In genomic region chr15:59295742-59296090, GRCh38 we compare ENCODE assay signal across 9 cellular contexts.
DNase-seq lines count a peak whose midpoint lies in the region; ATAC-seq and TF ChIP-seq lines count a peak whose summit lies in the region.
"Had no signal": no experiment of that assay in that cellular context is flagged by ENCODE, and none has a peak within 500 bp of the region (broad histone marks: within the 10 kb centered on the region; RNA-seq: fewer than 3 reads in every experiment).

No MANE protein-coding gene starts in this region.

- no peak for TF ChIP-seq CTCF in nephron (IDR thresholded peaks at IDR 0.05; ENCODE audit: unreplicated experiment in 3 of 3)
- no peak for TF ChIP-seq CTCF in upper lobe of right lung (IDR thresholded peaks at IDR 0.05)

- no peak overlapping the region for H3K4me3 Mint-ChIP-seq in activated naive CD8-positive, alpha-beta T cell
- no peak overlapping the region for H3K4me3 Mint-ChIP-seq in activated naive CD8-positive, alpha-beta T cell treated with anti-CD3 and anti-CD28 coated beads for 36 hours
- H3K4me3 Mint-ChIP-seq in dendritic cell treated with granulocyte-macrophage colony-stimulating factor and Interleukin-4, amounts not matched to agents 40 ng/mL and 50 ng/mL, for 4 days = peak overlapping the region; percentile 23
- H3K4me3 Mint-ChIP-seq in nephron = no peak overlapping the region

- no peaks in the 10 kb centered on the region for H3K36me3 Mint-ChIP-seq in activated naive CD8-positive, alpha-beta T cell
- H3K36me3 Mint-ChIP-seq in activated naive CD8-positive, alpha-beta T cell treated with anti-CD3 and anti-CD28 coated beads for 36 hours = no peaks in the 10 kb centered on the region
- H3K36me3 Mint-ChIP-seq in dendritic cell treated with granulocyte-macrophage colony-stimulating factor and Interleukin-4, amounts not matched to agents 40 ng/mL and 50 ng/mL, for 4 days (ENCODE audit: low read depth) = peaks cover 6% of the 10 kb centered on the region
- H3K36me3 Mint-ChIP-seq in nephron (ENCODE audit: low read depth) = no peaks in the 10 kb centered on the region

- no peaks in the 10 kb centered on the region for H3K27me3 Mint-ChIP-seq in activated naive CD8-positive, alpha-beta T cell
- no peaks in the 10 kb centered on the region for H3K27me3 Mint-ChIP-seq in activated naive CD8-positive, alpha-beta T cell treated with anti-CD3 and anti-CD28 coated beads for 36 hours
- H3K27me3 Mint-ChIP-seq in dendritic cell treated with granulocyte-macrophage colony-stimulating factor and Interleukin-4, amounts not matched to agents 40 ng/mL and 50 ng/mL, for 4 days = no peaks in the 10 kb centered on the region
- no peaks in the 10 kb centered on the region for H3K27me3 Mint-ChIP-seq in nephron (ENCODE audit: low read depth)

- ATAC-seq in upper lobe of right lung = no peak
- ATAC-seq in GM19455 (IDR thresholded peaks at IDR 0.05; ENCODE audit: unreplicated experiment) = no peak

- H3K4me1 ChIP-seq in upper lobe of right lung = peaks cover 25% of the 10 kb centered on the region

- H3K36me3 ChIP-seq in upper lobe of right lung = no peaks in the 10 kb centered on the region

- no peaks in the 10 kb centered on the region for H3K9me3 Mint-ChIP-seq in activated naive CD8-positive, alpha-beta T cell (ENCODE audit: low read depth)
- peaks cover 1% of the 10 kb centered on the region for H3K9me3 Mint-ChIP-seq in activated naive CD8-positive, alpha-beta T cell treated with anti-CD3 and anti-CD28 coated beads for 36 hours
- H3K9me3 Mint-ChIP-seq in dendritic cell treated with granulocyte-macrophage colony-stimulating factor and Interleukin-4, amounts not matched to agents 40 ng/mL and 50 ng/mL, for 4 days = no peaks in the 10 kb centered on the region
- H3K9me3 Mint-ChIP-seq in nephron = no peaks in the 10 kb centered on the region

- no peaks in the 10 kb centered on the region for H3K9me3 ChIP-seq in upper lobe of right lung

- DNase-seq in activated naive CD8-positive, alpha-beta T cell treated with anti-CD3 and anti-CD28 coated beads for 36 hours = no peak
- no peak for DNase-seq in upper lobe of right lung
- DNase-seq in GM03348 (ENCODE audit: low spot score) = no peak
- DNase-seq in DMS153 treated with DMSO at 0.1 percent for 48 hours (lab: John Stamatoyannopoulos, UW; ENCODE audit: unreplicated experiment) = no peak
- DNase-seq: activated CD4-positive, alpha-beta T cell treated with anti-CD3 and anti-CD28 coated beads, Interleukin-2, amount 50 U/mL, for 1 hour had no signal

- H3K27ac ChIP-seq in upper lobe of right lung = peak overlapping the region; percentile 40

- no peaks in the 10 kb centered on the region for H3K27me3 ChIP-seq in upper lobe of right lung

- intact Hi-C loops in dendritic cell treated with granulocyte-macrophage colony-stimulating factor and Interleukin-4, amounts not matched to agents 40 ng/mL and 50 ng/mL, for 4 days (cut with micrococcal nuclease) = no loop called here
- intact Hi-C loops in upper lobe of right lung (cut with DNase I) = no loop called here

- H3K27ac Mint-ChIP-seq in activated naive CD8-positive, alpha-beta T cell = peak overlapping the region; percentile 41
- no peak overlapping the region for H3K27ac Mint-ChIP-seq in activated naive CD8-positive, alpha-beta T cell treated with anti-CD3 and anti-CD28 coated beads for 36 hours
- H3K27ac Mint-ChIP-seq in dendritic cell treated with granulocyte-macrophage colony-stimulating factor and Interleukin-4, amounts not matched to agents 40 ng/mL and 50 ng/mL, for 4 days = peak overlapping the region; percentile 80
- H3K27ac Mint-ChIP-seq in nephron = peak overlapping the region in 2 of 3 experiments; percentile 5 to 11

- H3K4me1 Mint-ChIP-seq in activated naive CD8-positive, alpha-beta T cell (ENCODE audit: low read depth) = peaks cover 31% of the 10 kb centered on the region
- H3K4me1 Mint-ChIP-seq in activated naive CD8-positive, alpha-beta T cell treated with anti-CD3 and anti-CD28 coated beads for 36 hours = peaks cover 43% of the 10 kb centered on the region
- H3K4me1 Mint-ChIP-seq in dendritic cell treated with granulocyte-macrophage colony-stimulating factor and Interleukin-4, amounts not matched to agents 40 ng/mL and 50 ng/mL, for 4 days (ENCODE audit: low read depth) = peaks cover 66% of the 10 kb centered on the region
- peaks cover 34% of the 10 kb centered on the region for H3K4me1 Mint-ChIP-seq in nephron

- H3K4me3 ChIP-seq in upper lobe of right lung = no peak overlapping the region
